In genomic region chrX:65658229-65658628, GRCh38 we compare ENCODE assay signal across 19 cellular contexts. TPM values are rescaled to one million over a fixed set of nuclear protein-coding genes. Genes with fewer than 3 reads are reported as not detected.
DNase-seq lines count a peak whose midpoint lies in the region; ATAC-seq, FAIRE-seq and TF ChIP-seq lines count a peak whose summit lies in the region.
"Had no signal": no experiment of that assay in that cellular context is flagged by ENCODE, and none has a peak within 500 bp of the region (broad histone marks: within the 10 kb centered on the region; RNA-seq: fewer than 3 reads in every experiment).

No MANE protein-coding gene starts in this region.

- no peaks in the 10 kb centered on the region for H4K20me1 ChIP-seq in GM12878 (ENCODE audit: control insufficient read depth, insufficient read depth)

- peaks cover 17% of the 10 kb centered on the region for H3K27me3 Mint-ChIP-seq in activated T-cell treated with anti-CD3 and anti-CD28 coated beads, Interleukin-2, amount 50 U/mL, for 24 hours

- TF ChIP-seq RAD21 in GM12878 (IDR thresholded peaks at IDR 0.05; ENCODE audit: insufficient read depth, low read depth, low read length) = no peak

- H3K9ac ChIP-seq in GM12878 (ENCODE audit: control insufficient read depth, insufficient read depth, low read length) = no peak overlapping the region

- peaks cover 7% of the 10 kb centered on the region for H3K9me3 Mint-ChIP-seq in activated T-cell treated with anti-CD3 and anti-CD28 coated beads, Interleukin-2, amount 50 U/mL, for 24 hours

- H3K4me1 ChIP-seq in GM12878 (ENCODE audit: control insufficient read depth, insufficient read depth, low read length) (no peaks in the 10 kb centered on the region; the same call in 1 of the 2 replicates), left lung (no peaks in the 10 kb centered on the region)

- SMC1A ChIA-PET in GM12878 (lab: Charles Lee; ENCODE audit: uncharacterized antibody, unreplicated experiment) = interaction anchor here (0.7 to 2.0 kb wide), 9 partner anchors 9 to 120 kb away, joined by 3 to 6 read pairs (median 4); partner anchors contain the start of gene MSN

- no TSS peak for BruUV-seq in GM12878 (replicated peaks; lab: Mats Ljungman, UMichigan)

- TF ChIP-seq EP300 in GM12878 (IDR thresholded peaks at IDR 0.05; ENCODE audit: borderline replicate concordance in 1 of 2, control insufficient read depth in 1 of 2, low read depth in 2 of 2, low read length in 2 of 2) = no peak

- no peak for TF ChIP-seq CTCF in GM12878 (IDR thresholded peaks at IDR 0.05 in 2 of 3, conservative IDR thresholded peaks at IDR 0.05 in 1 of 3; ENCODE audit: control insufficient read depth in 2 of 3, extremely low read depth in 1 of 3, insufficient read depth in 1 of 3, low read depth in 3 of 3, low read length in 3 of 3)
- no peak for TF ChIP-seq CTCF in left lung (IDR thresholded peaks at IDR 0.05)

- peaks cover 41% of the 10 kb centered on the region for H3K4me1 Mint-ChIP-seq in activated T-cell treated with anti-CD3 and anti-CD28 coated beads, Interleukin-2, amount 50 U/mL, for 24 hours (ENCODE audit: low read depth)

- DNase-seq in activated T-cell treated with anti-CD3 and anti-CD28 coated beads, Interleukin-2, amount 50 U/mL, for 24 hours = no peak
- DNase-seq in activated T-cell treated with anti-CD3 and anti-CD28 coated beads, Interleukin-2, amount 50 U/mL, for 48 hours = no peak
- no peak for DNase-seq in GM12878 (ENCODE audit: low read depth, low spot score)
- DNase-seq in left lung = no peak
- DNase-seq in AML-193 (lab: John Stamatoyannopoulos, UW) = no peak
- no peak for DNase-seq in HK-2 (ENCODE audit: unreplicated experiment)
- DNase-seq: Calu3, DMS79, GOT3, Karpas-422, MG63, NCI-H1092, NCI-H1694, NCI-H510A treated with DMSO at 0.1 percent for 48 hours, NCI-H82, PC-9 had no signal

- in situ Hi-C loops in GM12878 (cut with MboI) = no loop called here

- intact Hi-C loops in GM12878 (cut with micrococcal nuclease; ENCODE audit: unreplicated experiment) = no loop called here
- intact Hi-C loops in left lung (cut with DNase I) = no loop called here

- no peaks in the 10 kb centered on the region for H3K36me3 ChIP-seq in KOPT-K1 (ENCODE audit: insufficient read depth, low read length)
- H3K36me3 ChIP-seq in GM12878 (ENCODE audit: control insufficient read depth in 2 of 2, insufficient read depth in 2 of 2, low read length in 1 of 2) = no peaks in the 10 kb centered on the region
- no peaks in the 10 kb centered on the region for H3K36me3 ChIP-seq in left lung
- H3K36me3 ChIP-seq: MG63 had no signal

- H3K4me3 ChIP-seq in GM12878 = no peak overlapping the region
- H3K4me3 ChIP-seq in left lung = no peak overlapping the region
- H3K4me3 ChIP-seq: MG63, PC-9 had no signal

- POLR2A ChIA-PET in GM12878 (lab: Charles Lee) = no interaction called here

- no peak for FAIRE-seq in GM12878 (lab: Jason Lieb, UNC)
- FAIRE-seq: A204.1 had no signal

- H3K9me3 ChIP-seq in KOPT-K1 (ENCODE audit: insufficient read depth, low read length, poor library complexity, severe bottlenecking) (peaks cover 9% of the 10 kb centered on the region), GM12878 (replicated peaks; ENCODE audit: control insufficient read depth, insufficient read depth, low read length) (no peaks in the 10 kb centered on the region; the same call in 2 of the 3 replicates), left lung (no peaks in the 10 kb centered on the region)
- H3K9me3 ChIP-seq: MG63 had no signal

- H3K27ac ChIP-seq in KOPT-K1 (ENCODE audit: low read depth, low read length, poor library complexity, severe bottlenecking) = peak overlapping the region; percentile 85
- peak overlapping the region; percentile 12; the same call in 1 of the 2 replicates for H3K27ac ChIP-seq in GM12878 (ENCODE audit: control insufficient read depth, insufficient read depth)
- no peak overlapping the region for H3K27ac ChIP-seq in left lung
- H3K27ac ChIP-seq: C4-2B, PC-9 had no signal

- no peaks in the 10 kb centered on the region for H3K79me2 ChIP-seq in GM12878 (ENCODE audit: control insufficient read depth, insufficient read depth, low read length)

- ATAC-seq in GM12878 = peak; percentile 68
- no peak for ATAC-seq in left lung

- peak overlapping the region; percentile 53 for H3K27ac Mint-ChIP-seq in activated T-cell treated with anti-CD3 and anti-CD28 coated beads, Interleukin-2, amount 50 U/mL, for 24 hours

- H3K4me2 ChIP-seq in GM12878 (ENCODE audit: control insufficient read depth, insufficient read depth) = no peak overlapping the region
- H3K4me2 ChIP-seq: PC-9 had no signal

- no peak overlapping the region for H2AFZ ChIP-seq in GM12878 (ENCODE audit: control insufficient read depth, low read depth, low read length)
- H2AFZ ChIP-seq: PC-9 had no signal

- RAD21 ChIA-PET in GM12878 (lab: Charles Lee; ENCODE audit: unreplicated experiment) = interaction anchor here (0.6 to 1.1 kb wide), 3 partner anchors 10 to 71 kb away, joined by 3 read pairs; no protein-coding TSS in a partner anchor

- H3K27me3 ChIP-seq in GM12878 (replicated peaks in 1 of 2; ENCODE audit: control insufficient read depth in 2 of 2, insufficient read depth in 2 of 2, low read length in 1 of 2) (no peaks in the 10 kb centered on the region), left lung (no peaks in the 10 kb centered on the region)
- H3K27me3 ChIP-seq: MG63 had no signal

- no peak overlapping the region for H3K4me3 Mint-ChIP-seq in activated T-cell treated with anti-CD3 and anti-CD28 coated beads, Interleukin-2, amount 50 U/mL, for 24 hours

- CTCF ChIA-PET in GM12878 (lab: Yijun Ruan, JAX) = interaction anchor here (0.7 to 1.1 kb wide), 3 partner anchors 45 to 174 kb away, joined by 3 read pairs; no protein-coding TSS in a partner anchor

- peaks cover 1% of the 10 kb centered on the region for H3K36me3 Mint-ChIP-seq in activated T-cell treated with anti-CD3 and anti-CD28 coated beads, Interleukin-2, amount 50 U/mL, for 24 hours (ENCODE audit: low read depth)

- TF ChIP-seq POLR2A in GM12878 (IDR thresholded peaks at IDR 0.05; ENCODE audit: low read depth, low read length) = no peak

TF ChIP-seq in GM12878, 131 proteins besides CTCF, POLR2A, EP300 and RAD21:
- TF ChIP-seq HDAC6 (IDR thresholded peaks at IDR 0.05; ENCODE audit: unreplicated experiment) (no peak), JUNB (IDR thresholded peaks at IDR 0.05) (peak; percentile 21; the same call in 1 of the 2 replicates)

RNA-seq across cellular contexts. Expression of gene MSN, which starts 9.2 kb away (rescaled TPM):
- total RNA-seq in GM12878 (2013; cell fraction: nucleolus; rRNA removed) = 67.4 and 69.4 TPM in 2 replicates
- total RNA-seq in GM12878 (2014; rRNA removed) (279 and 294 TPM in 2 replicates), GM12878 (2014; rRNA removed; fragmentation: Illumina TruSeq; extraction: Trizol) (206 and 211 TPM in 2 replicates), GM12878 (2021) (315 and 317 TPM in 2 replicates), left lung (100 to 1,000 TPM; 503 to 543 TPM)
- 183 TPM for polyA plus RNA-seq in GM12878 (2011; ENCODE audit: low read depth)
- polyA plus RNA-seq in GM12878 (2011; rRNA removed) (202 and 343 TPM in 2 replicates), GM12878 (2014; fragmentation: Illumina TruSeq; extraction: Trizol) (432 and 447 TPM in 2 replicates), GM12878 (2014; fragmentation: Nextera tagmentation; extraction: Ambion mirVana) (100 to 1,000 TPM in 1 of 2 experiments, 10 to 100 TPM in 1; 93.8 to 104 TPM), GM12878 (2014; rRNA removed) (232 and 241 TPM in 2 replicates), GM12878 (2016; fragmentation: Nextera tagmentation; extraction: Ambion mirVana) (100 to 1,000 TPM; 267 to 272 TPM)
- 285 and 339 TPM in 2 replicates for polyA plus RNA-seq in GM12878 (2011; cell fraction: cytosol; rRNA removed)
- 202 and 358 TPM in 2 replicates for polyA plus RNA-seq in GM12878 (2011; cell fraction: nucleus; rRNA removed)
- 215 and 225 TPM in 2 replicates for polyA plus RNA-seq in GM12878 (2012)
- 303 and 349 TPM in 2 replicates for polyA minus RNA-seq in GM12878 (2011; rRNA and poly(A)+ RNA removed)
- polyA minus RNA-seq in GM12878 (2011; cell fraction: cytosol; rRNA and poly(A)+ RNA removed) = 122 and 136 TPM in 2 replicates
- 53.2 and 119 TPM in 2 replicates for polyA minus RNA-seq in GM12878 (2011; cell fraction: nucleus; rRNA and poly(A)+ RNA removed)

Comparison
In these comparisons a context has a peak if more than half of its experiments do, and no peak if none do; other contexts are left out.
1. H3K27ac ChIP-seq: peak in KOPT-K1 (single experiment) and GM12878 (single experiment); none in left lung (0 of 2).